ENCODE assay signal across 9 cellular contexts in genomic region chr12:104653730-104654328, GRCh38.
DNase-seq lines count a peak whose midpoint lies in the region; ATAC-seq and TF ChIP-seq lines count a peak whose summit lies in the region.
"Had no signal": no experiment of that assay in that cellular context is flagged by ENCODE, and none has a peak within 500 bp of the region (broad histone marks: within the 10 kb centered on the region; RNA-seq: fewer than 3 reads in every experiment).

No MANE protein-coding gene starts in this region.

- POLR2A ChIA-PET in MCF 10A (lab: Yijun Ruan, JAX) = no interaction called here

- H3K27me3 ChIP-seq in breast epithelium = no peaks in the 10 kb centered on the region

- H3K27me3 Mint-ChIP-seq in MCF 10A (ENCODE audit: insufficient read depth, unreplicated experiment) (no peaks in the 10 kb centered on the region), endothelial cell (ENCODE audit: unreplicated experiment) (peaks cover 4% of the 10 kb centered on the region)

- H3K4me1 ChIP-seq in breast epithelium = no peaks in the 10 kb centered on the region

- BruUV-seq in MCF 10A (replicated peaks; lab: Mats Ljungman, UMichigan) = no TSS peak

- TF ChIP-seq CTCF in MCF 10A (IDR thresholded peaks at IDR 0.05; ENCODE audit: unreplicated experiment) (no peak), breast epithelium (IDR thresholded peaks at IDR 0.05) (no peak), endothelial cell (IDR thresholded peaks at IDR 0.05; ENCODE audit: unreplicated experiment) (peak; percentile 73)

- H3K4me1 Mint-ChIP-seq in MCF 10A (ENCODE audit: insufficient read depth, unreplicated experiment) (peaks cover 9% of the 10 kb centered on the region), endothelial cell (ENCODE audit: unreplicated experiment) (peaks cover 25% of the 10 kb centered on the region)

- no peak overlapping the region for H3K4me3 ChIP-seq in breast epithelium

- H3K9me3 Mint-ChIP-seq in MCF 10A (ENCODE audit: unreplicated experiment) (no peaks in the 10 kb centered on the region), endothelial cell (ENCODE audit: unreplicated experiment) (no peaks in the 10 kb centered on the region)

- intact Hi-C loops in MCF 10A (cut with micrococcal nuclease) = no loop called here
- intact Hi-C loops in breast epithelium (cut with DNase I; ENCODE audit: low total_unique reads) = no loop called here

- CTCF ChIA-PET in MCF 10A (lab: Yijun Ruan, JAX) = interaction anchor here (0.5 to 0.7 kb wide), 4 partner anchors 10 to 410 kb away, joined by 3 to 5 read pairs (median 3); no protein-coding TSS in a partner anchor

- no peaks in the 10 kb centered on the region for H3K9me3 ChIP-seq in breast epithelium

- peak; percentile 41 for ATAC-seq in stimulated activated naive CD8-positive, alpha-beta T cell treated with anti-CD3 and anti-CD28 coated beads, Interleukin-15, Interleukin-2, amounts not matched to agents 100 U/mL and 50 U/mL, for 24 hours
- no peak for ATAC-seq in HG03469 (IDR thresholded peaks at IDR 0.05; ENCODE audit: unreplicated experiment)
- no peak for ATAC-seq in GM18870 (IDR thresholded peaks at IDR 0.05; ENCODE audit: unreplicated experiment)
- no peak for ATAC-seq in GM19035 (IDR thresholded peaks at IDR 0.05; ENCODE audit: unreplicated experiment)

- H3K36me3 Mint-ChIP-seq in MCF 10A (ENCODE audit: insufficient read depth, unreplicated experiment) (no peaks in the 10 kb centered on the region), endothelial cell (ENCODE audit: low read depth, unreplicated experiment) (no peaks in the 10 kb centered on the region)

- DNase-seq in MCF 10A (ENCODE audit: unreplicated experiment) (peak; percentile 41), breast epithelium (ENCODE audit: low spot score in 2 of 2) (no peak), NCI-H82 treated with DMSO at 0.1 percent for 48 hours (lab: John Stamatoyannopoulos, UW; ENCODE audit: unreplicated experiment) (peak; percentile 12), endothelial cell (ENCODE audit: low spot score) (no peak)
- DNase-seq in stimulated activated naive CD8-positive, alpha-beta T cell treated with anti-CD3 and anti-CD28 coated beads, Interleukin-15, Interleukin-2, amounts not matched to agents 100 U/mL and 50 U/mL, for 24 hours = peak; percentile 27
- DNase-seq: foreskin fibroblast had no signal

- H3K27ac Mint-ChIP-seq in MCF 10A (ENCODE audit: low read depth, unreplicated experiment) (no peak overlapping the region), endothelial cell (ENCODE audit: unreplicated experiment) (no peak overlapping the region)

- no peak overlapping the region for H3K27ac ChIP-seq in breast epithelium

- H3K36me3 ChIP-seq in breast epithelium = no peaks in the 10 kb centered on the region

- H3K4me3 Mint-ChIP-seq in MCF 10A (ENCODE audit: unreplicated experiment) = no peak overlapping the region
- no peak overlapping the region for H3K4me3 Mint-ChIP-seq in endothelial cell (ENCODE audit: unreplicated experiment)

- TF ChIP-seq POLR2A in breast epithelium (IDR thresholded peaks at IDR 0.05) = no peak

Comparison
In these comparisons a context has a peak if more than half of its experiments do, and no peak if none do; other contexts are left out.
1. DNase-seq: peak in MCF 10A (single experiment), NCI-H82 treated with DMSO at 0.1 percent for 48 hours (single experiment) and stimulated activated naive CD8-positive, alpha-beta T cell treated with anti-CD3 and anti-CD28 coated beads, Interleukin-15, Interleukin-2, amounts not matched to agents 100 U/mL and 50 U/mL, for 24 hours (single experiment); none in breast epithelium (0 of 2) and endothelial cell (single experiment).